1 cellular context compared by ENCODE assay signal in genomic region chr1:206049919-206050600, GRCh38.
TF ChIP-seq lines count a peak whose summit lies in the region.

No MANE protein-coding gene starts in this region.

TF ChIP-seq in HEK293, 187 proteins besides CTCF, POLR2A, EP300 and RAD21 (continued from another document):
- TF ChIP-seq ATF2 (tag by site-specific recombination; IDR thresholded peaks at IDR 0.05; ENCODE audit: low read depth) (peak; percentile 54; the same call in 1 of the 2 replicates), ZBTB7A (tag by site-specific recombination; IDR thresholded peaks at IDR 0.05; ENCODE audit: low read depth) (no peak)
